In genomic region chr2:233404227-233404626, GRCh38 we compare ENCODE assay signal across 8 cellular contexts. TPM values are rescaled to one million over a fixed set of nuclear protein-coding genes. Genes with fewer than 3 reads are reported as not detected.
A peak's percentile ranks its signal among the peaks of the same experiment; 100 is the strongest.
DNase-seq lines count a peak whose midpoint lies in the region; ATAC-seq and TF ChIP-seq lines count a peak whose summit lies in the region.

No MANE protein-coding gene starts in this region.

- ATAC-seq in HG03460 (IDR thresholded peaks at IDR 0.05; ENCODE audit: unreplicated experiment) = peak; percentile 61
- ATAC-seq in lung (ENCODE audit: insufficient read depth, low FRiP score) = no peak
- no peak for ATAC-seq in GM21515 (IDR thresholded peaks at IDR 0.05; ENCODE audit: unreplicated experiment)

- CTCF ChIA-PET in GM10248 (lab: Yijun Ruan, JAX) = interaction anchor here (0.9 to 10.6 kb wide), 18 partner anchors 8 to 312 kb away, joined by 3 to 138 read pairs (median 4); partner anchors contain the start of gene UGT1A5

- H3K36me3 ChIP-seq in lung (ENCODE audit: control insufficient read depth in 2 of 2, insufficient read depth in 2 of 2, low read length in 2 of 2) = peaks cover 0 to 9% of the 10 kb centered on the region in 2 donors

- no peaks in the 10 kb centered on the region for H3K27me3 ChIP-seq in lung (ENCODE audit: control insufficient read depth, insufficient read depth)

- TF ChIP-seq CTCF in GM10248 (IDR thresholded peaks at IDR 0.05; ENCODE audit: control extremely low read depth, extremely low read depth, low read depth, missing control alignments) = peak; percentile 68
- peak; percentile 45 for TF ChIP-seq CTCF in lung (IDR thresholded peaks at IDR 0.05; ENCODE audit: control extremely low read depth, extremely low read depth)

- DNase-seq in GM10248 (ENCODE audit: extremely low spot score) = peak; percentile 65
- DNase-seq in T-helper 2 cell = peak in 4 of 5 experiments; percentile 46 to 75 (median 54)
- DNase-seq in astrocyte of the hippocampus (ENCODE audit: low read depth, low spot score) = peak; percentile 42
- DNase-seq in lung (ENCODE audit: low spot score) = no peak
- DNase-seq in KG1 (lab: John Stamatoyannopoulos, UW) = no peak
- DNase-seq in NCI-H187 (lab: John Stamatoyannopoulos, UW) = no peak

- no peak overlapping the region for H3K27ac ChIP-seq in lung (ENCODE audit: low read depth in 1 of 2, low read length in 1 of 2)

- H3K4me1 ChIP-seq in lung (ENCODE audit: control insufficient read depth in 2 of 2, insufficient read depth in 2 of 2, low read length in 2 of 2) = peaks cover 0 to 12% of the 10 kb centered on the region in 2 donors

- POLR2A ChIA-PET in GM10248 (lab: Yijun Ruan, JAX) = no interaction called here

- H3K4me3 ChIP-seq in lung = no peak overlapping the region

- no peaks in the 10 kb centered on the region for H3K9me3 ChIP-seq in lung (ENCODE audit: control insufficient read depth in 2 of 2, insufficient read depth in 1 of 2, low read length in 1 of 2)

RNA-seq across cellular contexts. Expression of gene DGKD, which starts 49.9 kb away (rescaled TPM):
- total RNA-seq in lung = 10 to 100 TPM; 30.3 to 77.4 TPM
- polyA plus RNA-seq in lung = 10 to 100 TPM; 34.6 to 53.5 TPM

Comparison
In these comparisons a context has a peak if more than half of its experiments do, and no peak if none do; other contexts are left out.
1. DNase-seq: peak in GM10248 (single experiment), T-helper 2 cell (4 of 5) and astrocyte of the hippocampus (single experiment); none in lung (single experiment), KG1 (single experiment) and NCI-H187 (0 of 2).